Comparison of ENCODE assay signal across 27 cellular contexts in genomic region chr3:147257972-147258371, GRCh38.
"Had no signal": no experiment of that assay in that cellular context is flagged by ENCODE, and none has a peak within 500 bp of the region (broad histone marks: within the 10 kb centered on the region; RNA-seq: fewer than 3 reads in every experiment).

No MANE protein-coding gene starts in this region.

- H3K9me3 Mint-ChIP-seq: dendritic cell treated with granulocyte-macrophage colony-stimulating factor and Interleukin-4, amounts not matched to agents 40 ng/mL and 50 ng/mL, for 4 days; endodermal cell; mesothelial cell of epicardium had no signal

- H3K9me3 ChIP-seq: colonic mucosa, esophagus squamous epithelium, gastrocnemius medialis, heart right ventricle, left lung, lower lobe of right lung, mucosa of descending colon had no signal

- H3K4me3 Mint-ChIP-seq: dendritic cell treated with granulocyte-macrophage colony-stimulating factor and Interleukin-4, amounts not matched to agents 40 ng/mL and 50 ng/mL, for 4 days; effector memory CD8-positive, alpha-beta T cell; endodermal cell; mesothelial cell of epicardium; naive B cell had no signal

- H3K27ac Mint-ChIP-seq: dendritic cell treated with granulocyte-macrophage colony-stimulating factor and Interleukin-4, amounts not matched to agents 40 ng/mL and 50 ng/mL, for 4 days; effector memory CD8-positive, alpha-beta T cell; endodermal cell; mesothelial cell of epicardium; naive B cell had no signal

- H3K4me1 ChIP-seq: colonic mucosa, esophagus squamous epithelium, gastrocnemius medialis, heart right ventricle, left lung, lower lobe of right lung had no signal

- H3K36me3 Mint-ChIP-seq: mesothelial cell of epicardium, naive B cell had no signal

- H3K27me3 ChIP-seq: colonic mucosa, esophagus squamous epithelium, gastrocnemius medialis, heart right ventricle, left lung had no signal

- DNase-seq: colonic mucosa; cortex of kidney; effector CD8-positive, alpha-beta T cell; effector memory CD8-positive, alpha-beta T cell; endodermal cell; erythroblast; esophagus squamous epithelium; foreskin fibroblast; foreskin melanocyte; gastrocnemius medialis; glutamatergic neuron; head of caudate nucleus; heart right ventricle; hippocampal formation; left cardiac atrium; left lung; left ventricle myocardium superior; lower lobe of right lung; mesenchymal stem cell; mucosa of descending colon; naive B cell had no signal

- H3K27me3 Mint-ChIP-seq: dendritic cell treated with granulocyte-macrophage colony-stimulating factor and Interleukin-4, amounts not matched to agents 40 ng/mL and 50 ng/mL, for 4 days; effector memory CD8-positive, alpha-beta T cell; naive B cell had no signal

- H3K4me3 ChIP-seq: colonic mucosa, esophagus squamous epithelium, gastrocnemius medialis, heart right ventricle, left lung, lower lobe of right lung, mucosa of descending colon had no signal

- FAIRE-seq: endometrium, islet of Langerhans, keratinocyte had no signal

- H3K27ac ChIP-seq: colonic mucosa, epithelial cell of prostate, esophagus squamous epithelium, gastrocnemius medialis, heart right ventricle, left lung, lower lobe of right lung had no signal

- H3K36me3 ChIP-seq: colonic mucosa, esophagus squamous epithelium, gastrocnemius medialis, heart right ventricle, left lung, lower lobe of right lung had no signal

- H3K4me1 Mint-ChIP-seq: endodermal cell, mesothelial cell of epicardium, naive B cell had no signal
